Comparison of ENCODE assay signal across 12 cellular contexts in genomic region chr10:46558411-46559185, GRCh38. TPM values are rescaled to one million over a fixed set of nuclear protein-coding genes. Genes with fewer than 3 reads are reported as not detected.
A peak's percentile ranks its signal among the peaks of the same experiment; 100 is the strongest.
DNase-seq lines count a peak whose midpoint lies in the region; ATAC-seq and TF ChIP-seq lines count a peak whose summit lies in the region.
"Had no signal": no experiment of that assay in that cellular context is flagged by ENCODE, and none has a peak within 500 bp of the region (broad histone marks: within the 10 kb centered on the region; RNA-seq: fewer than 3 reads in every experiment).

No MANE protein-coding gene starts in this region.

- no peak overlapping the region for H2BK120ac ChIP-seq in mesenchymal stem cell (ENCODE audit: low read depth, low read length)

- H3K27ac Mint-ChIP-seq in activated CD4-positive, alpha-beta T cell treated with anti-CD3 and anti-CD28 coated beads for 36 hours, result no peak overlapping the region

- H2AFZ ChIP-seq in OCI-LY7 (ENCODE audit: low read length) (no peak overlapping the region), mesenchymal stem cell (ENCODE audit: low read depth, low read length) (no peak overlapping the region)

- no peaks in the 10 kb centered on the region for H3K79me2 ChIP-seq in OCI-LY7 (ENCODE audit: insufficient read depth, low read depth, low read length)

- H3K18ac ChIP-seq in mesenchymal stem cell (ENCODE audit: low read depth in 1 of 2, low read length in 2 of 2), result no peak overlapping the region

- 67% methylated on average over 9 of the region's 9 CpGs for WGBS in prostate gland
- 84% methylated on average over 9 of the region's 9 CpGs for WGBS in mesenchymal stem cell

- peak overlapping the region in 1 of 2 experiments; percentile 22 for H3K14ac ChIP-seq in mesenchymal stem cell (ENCODE audit: low read length in 2 of 2)

- no peaks in the 10 kb centered on the region for H3K9me3 ChIP-seq in prostate gland
- no peaks in the 10 kb centered on the region for H3K9me3 ChIP-seq in OCI-LY7 (ENCODE audit: low read length)
- H3K9me3 ChIP-seq in mesenchymal stem cell (ENCODE audit: control insufficient read depth, low read length), result no peaks in the 10 kb centered on the region

- no peak overlapping the region for H3K23ac ChIP-seq in mesenchymal stem cell (ENCODE audit: low read length in 2 of 2)

- H3K4me3 Mint-ChIP-seq in activated CD4-positive, alpha-beta T cell treated with anti-CD3 and anti-CD28 coated beads for 36 hours, result no peak overlapping the region

- peaks cover 6% of the 10 kb centered on the region for H3K27me3 Mint-ChIP-seq in activated CD4-positive, alpha-beta T cell treated with anti-CD3 and anti-CD28 coated beads for 36 hours

- no peaks in the 10 kb centered on the region for H3K79me1 ChIP-seq in mesenchymal stem cell (replicated peaks; ENCODE audit: low read length, poor library complexity, severe bottlenecking)

- H3K36me3 ChIP-seq in prostate gland (no peaks in the 10 kb centered on the region), OCI-LY7 (ENCODE audit: insufficient read depth, low read length) (no peaks in the 10 kb centered on the region), mesenchymal stem cell (ENCODE audit: control insufficient read depth in 1 of 2, insufficient read depth in 2 of 2, low read depth in 1 of 2, low read length in 2 of 2) (no peaks in the 10 kb centered on the region)

- H2AK5ac ChIP-seq in mesenchymal stem cell (ENCODE audit: low read length, severe bottlenecking), result no peak overlapping the region

- no TSS peak for BruUV-seq in OCI-LY7 (replicated peaks; lab: Mats Ljungman, UMichigan)

- no peaks in the 10 kb centered on the region for H3K9me2 ChIP-seq in OCI-LY7 (ENCODE audit: insufficient read depth, low read length)

- CTCF ChIA-PET in activated CD4-positive, alpha-beta T cell treated with anti-CD3 and anti-CD28 coated beads for 36 hours (lab: Charles Lee), result no interaction called here
- CTCF ChIA-PET in OCI-LY7 (lab: Charles Lee; ENCODE audit: unreplicated experiment), result no interaction called here

- H3K36me3 Mint-ChIP-seq in activated CD4-positive, alpha-beta T cell treated with anti-CD3 and anti-CD28 coated beads for 36 hours (ENCODE audit: low read depth), result no peaks in the 10 kb centered on the region

- no peaks in the 10 kb centered on the region for H4K20me1 ChIP-seq in OCI-LY7 (ENCODE audit: insufficient read depth, low read length)

- no peak overlapping the region for H3K4me2 ChIP-seq in OCI-LY7 (ENCODE audit: low read length)
- no peak overlapping the region for H3K4me2 ChIP-seq in mesenchymal stem cell (ENCODE audit: low read length, poor library complexity, severe bottlenecking)

- H3K9me3 Mint-ChIP-seq in activated CD4-positive, alpha-beta T cell treated with anti-CD3 and anti-CD28 coated beads for 36 hours (ENCODE audit: low read depth), result no peaks in the 10 kb centered on the region

- H3K4me3 ChIP-seq in prostate gland, result no peak overlapping the region
- H3K4me3 ChIP-seq in OCI-LY7 (ENCODE audit: low read depth, low read length, poor library complexity, severe bottlenecking), result no peak overlapping the region
- H3K4me3 ChIP-seq in mesenchymal stem cell (ENCODE audit: insufficient read depth in 1 of 2, low read depth in 1 of 2, low read length in 2 of 2), result no peak overlapping the region

- H4K91ac ChIP-seq in mesenchymal stem cell (ENCODE audit: low read length), result no peak overlapping the region

- intact Hi-C loops in activated CD4-positive, alpha-beta T cell treated with anti-CD3 and anti-CD28 coated beads for 36 hours (cut with DNase I, micrococcal nuclease), result no loop called here
- intact Hi-C loops in head of caudate nucleus (cut with DNase I) (no loop called here), prostate gland (cut with DNase I) (loop anchor here (10.0 kb wide), 1 partner anchor 334 kb away; no protein-coding TSS in a partner anchor), OCI-LY7 (cut with micrococcal nuclease; ENCODE audit: unreplicated experiment) (no loop called here)

- no peak overlapping the region for H4K8ac ChIP-seq in mesenchymal stem cell (ENCODE audit: low read length)

- H2BK12ac ChIP-seq in mesenchymal stem cell (ENCODE audit: low read length in 2 of 2), result no peak overlapping the region

- no peak overlapping the region for H2BK15ac ChIP-seq in mesenchymal stem cell (ENCODE audit: low read depth, poor library complexity, severe bottlenecking)

- TF ChIP-seq CTCF in prostate gland (IDR thresholded peaks at IDR 0.05) (no peak), OCI-LY7 (conservative IDR thresholded peaks at IDR 0.05; ENCODE audit: low read length) (no peak)

- H3K27me3 ChIP-seq in prostate gland (replicated peaks; ENCODE audit: insufficient read depth) (no peaks in the 10 kb centered on the region), mesenchymal stem cell (ENCODE audit: control insufficient read depth in 1 of 2, insufficient read depth in 1 of 2, low read length in 2 of 2) (peaks cover 62 to 72% of the 10 kb centered on the region in 2 experiments)

- no peak overlapping the region for H3K4ac ChIP-seq in mesenchymal stem cell (ENCODE audit: low read depth in 1 of 2, low read length in 2 of 2)

- H3K27ac ChIP-seq in prostate gland, result no peak overlapping the region
- H3K27ac ChIP-seq in OCI-LY7 (ENCODE audit: low read depth, low read length, poor library complexity, severe bottlenecking), result no peak overlapping the region
- H3K27ac ChIP-seq in mesenchymal stem cell (ENCODE audit: low read length, poor library complexity, severe bottlenecking), result no peak overlapping the region
- H3K27ac ChIP-seq: HL-60 had no signal

- peaks cover 6% of the 10 kb centered on the region for H3K4me1 Mint-ChIP-seq in activated CD4-positive, alpha-beta T cell treated with anti-CD3 and anti-CD28 coated beads for 36 hours

- no peak overlapping the region for H3K9ac ChIP-seq in mesenchymal stem cell (ENCODE audit: low read length)

- ATAC-seq in activated CD4-positive, alpha-beta T cell treated with anti-CD3 and anti-CD28 coated beads for 36 hours, result no peak

- peak; percentile 1 for DNase-seq in activated CD4-positive, alpha-beta T cell treated with anti-CD3 and anti-CD28 coated beads for 48 hours
- no peak for DNase-seq in activated CD4-positive, alpha-beta T cell treated with anti-CD3 and anti-CD28 coated beads for 36 hours
- DNase-seq in NCI-H2029 treated with DMSO at 0.1 percent for 48 hours (lab: John Stamatoyannopoulos, UW) (peak; percentile 88), head of caudate nucleus (peak in 32 of 42 donors; percentile 0 to 42 (median 8)), prostate gland (ENCODE audit: low spot score) (peak; percentile 11), OCI-LY7 (ENCODE audit: low spot score) (no peak), mesenchymal stem cell (no peak), cerebellar nuclear complex (lab: John Stamatoyannopoulos, UW) (no peak)
- DNase-seq: NCI-H1105, occipital lobe, T-helper 1 cell had no signal

- POLR2A ChIA-PET in activated CD4-positive, alpha-beta T cell treated with anti-CD3 and anti-CD28 coated beads for 36 hours (lab: Charles Lee), result no interaction called here
- POLR2A ChIA-PET in OCI-LY7 (lab: Charles Lee), result no interaction called here

- no peak for TF ChIP-seq POLR2A in prostate gland (IDR thresholded peaks at IDR 0.05)

- no peak overlapping the region for H2BK5ac ChIP-seq in mesenchymal stem cell (ENCODE audit: low read depth, low read length, poor library complexity, severe bottlenecking)

- H3K4me1 ChIP-seq in prostate gland (replicated peaks) (peaks cover 3% of the 10 kb centered on the region), OCI-LY7 (ENCODE audit: insufficient read depth, low read length, poor library complexity, severe bottlenecking) (no peaks in the 10 kb centered on the region), mesenchymal stem cell (ENCODE audit: control insufficient read depth, insufficient read depth, low read depth, low read length) (peaks cover 20% of the 10 kb centered on the region)

RNA-seq across cellular contexts. Expression of gene GPRIN2, which starts 2.1 kb away (rescaled TPM):
- not detected for total RNA-seq in activated CD4-positive, alpha-beta T cell treated with anti-CD3 and anti-CD28 coated beads for 36 hours
- total RNA-seq in prostate gland (10 to 100 TPM in 1 of 2 donors, 1 to 10 TPM in 1; 4.3 to 16.9 TPM), OCI-LY7 (2022) (not detected in 2 replicates)
- total RNA-seq in OCI-LY7 (2014; rRNA removed; shearing (Covaris generic)), result not detected in 2 replicates
- polyA plus RNA-seq in mesenchymal stem cell (2013, experiment 1 of 2), result not detected
- 0.03 TPM for polyA plus RNA-seq in mesenchymal stem cell (2013, experiment 2 of 2)

RNA-seq across cellular contexts. Expression of gene SYT15, which starts 20.3 kb away (rescaled TPM):
- total RNA-seq in activated CD4-positive, alpha-beta T cell treated with anti-CD3 and anti-CD28 coated beads for 36 hours, result under 1 TPM; 0.91 to 0.93 TPM
- total RNA-seq in prostate gland, result 1 to 10 TPM; 1.6 to 7.0 TPM
- total RNA-seq in OCI-LY7 (2014; rRNA removed; shearing (Covaris generic)), result 0.25 and 0.31 TPM in 2 replicates
- total RNA-seq in OCI-LY7 (2022), result 1.5 and 2.1 TPM in 2 replicates
- 0.35 TPM for polyA plus RNA-seq in mesenchymal stem cell (2013, experiment 1 of 2)
- polyA plus RNA-seq in mesenchymal stem cell (2013, experiment 2 of 2), result 0.82 TPM

Comparison
In these comparisons a context has a peak if more than half of its experiments do, and no peak if none do; other contexts are left out.
1. DNase-seq: peak in activated CD4-positive, alpha-beta T cell treated with anti-CD3 and anti-CD28 coated beads for 48 hours (single experiment), NCI-H2029 treated with DMSO at 0.1 percent for 48 hours (single experiment), head of caudate nucleus (32 of 42) and prostate gland (single experiment); none in activated CD4-positive, alpha-beta T cell treated with anti-CD3 and anti-CD28 coated beads for 36 hours (single experiment), OCI-LY7 (single experiment), mesenchymal stem cell (single experiment) and cerebellar nuclear complex (0 of 2).
2. RNA of gene GPRIN2, which starts 2.1 kb away (total RNA-seq): 4.3 to 16.9 TPM in prostate gland; not detected in activated CD4-positive, alpha-beta T cell treated with anti-CD3 and anti-CD28 coated beads for 36 hours and not detected in OCI-LY7; every median in the first group is over 4 times any median in the second.